Comparison of ENCODE assay signal across 1 cellular context in genomic region chr22:19194751-19195536, GRCh38.
TF ChIP-seq lines count a peak whose summit lies in the region.

No MANE protein-coding gene starts in this region.

TF ChIP-seq in K562, 482 proteins besides CTCF, POLR2A, EP300 and RAD21 (continued from another document):
- TF ChIP-seq RNF219 (CRISPR knock-in tag; IDR thresholded peaks at IDR 0.05) (no peak), CHD1 (IDR thresholded peaks at IDR 0.05; ENCODE audit: low read length) (peak; percentile 49), ZNF717 (CRISPR knock-in tag; IDR thresholded peaks at IDR 0.05) (no peak), RBM34 (IDR thresholded peaks at IDR 0.05; ENCODE audit: borderline replicate concordance, insufficient read depth, low read length) (no peak), RBM17 (IDR thresholded peaks at IDR 0.05; ENCODE audit: borderline replicate concordance, low read depth, low read length) (no peak), PURB (CRISPR knock-in tag; IDR thresholded peaks at IDR 0.05; ENCODE audit: low read depth) (no peak), CHD4 (IDR thresholded peaks at IDR 0.05; ENCODE audit: insufficient read depth, insufficient replicate concordance, low read depth, low read length, poor library complexity, severe bottlenecking) (no peak), KHSRP (IDR thresholded peaks at IDR 0.05) (no peak), YY1 (IDR thresholded peaks at IDR 0.05; ENCODE audit: borderline replicate concordance in 1 of 3, control insufficient read depth in 1 of 3, extremely low read depth in 1 of 3, insufficient read depth in 3 of 3, insufficient read length in 1 of 3, insufficient replicate concordance in 2 of 3, low read depth in 1 of 3, low read length in 2 of 3) (peak in 1 of 3 experiments; percentile 26), NFYB (IDR thresholded peaks at IDR 0.05; ENCODE audit: extremely low read depth, insufficient read length) (no peak)
